Comparison of ENCODE assay signal across 34 cellular contexts in the genomic region with DNA sequence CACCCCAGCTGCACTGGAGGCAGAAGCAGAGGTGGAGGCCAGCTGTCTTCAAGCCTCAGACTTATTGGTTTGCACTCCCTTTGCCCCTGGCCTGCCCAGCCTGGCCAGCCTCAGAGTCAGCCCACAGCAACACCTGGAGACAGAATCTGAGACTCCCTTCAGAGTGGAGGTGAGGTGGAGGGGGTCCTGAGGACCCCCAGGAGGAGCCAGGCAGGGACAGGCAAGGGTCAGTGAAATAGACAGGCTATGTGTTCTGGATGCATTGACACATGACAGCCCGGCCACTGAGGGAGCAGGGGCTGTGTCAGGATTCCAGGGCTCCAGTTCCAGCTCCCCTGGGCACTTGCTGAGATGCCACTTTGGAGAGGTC.
"Had no signal": no experiment of that assay in that cellular context is flagged by ENCODE, and none has a peak within 500 bp of the region (broad histone marks: within the 10 kb centered on the region; RNA-seq: fewer than 3 reads in every experiment).

No MANE protein-coding gene starts in this region.

- H3K4me1 ChIP-seq: adrenal gland, breast epithelium had no signal

- ATAC-seq: activated CD8-positive, alpha-beta T cell treated with anti-CD3 and anti-CD28 coated beads for 36 hours; activated naive CD4-positive, alpha-beta T cell treated with anti-CD3 and anti-CD28 coated beads, Interleukin-2, amount 50 U/mL, for 72 hours; activated T-cell treated with anti-CD3 and anti-CD28 coated beads, Interleukin-2, amount 50 U/mL, for 4 hours; activated T-cell treated with anti-CD3 and anti-CD28 coated beads, Interleukin-2, amount 50 U/mL, for 72 hours; activated T-helper 17 cell treated with anti-CD3 and anti-CD28 coated beads, Interleukin-2, amount 50 U/mL, for 72 hours; body of pancreas had no signal

- DNase-seq: activated B cell treated with CpG ODN at 0.5 μM for 24 hours; activated CD4-positive, alpha-beta memory T cell treated with anti-CD3 and anti-CD28 coated beads for 36 hours; activated CD4-positive, alpha-beta T cell treated with anti-CD3 and anti-CD28 coated beads for 4 hours; activated CD4-positive, alpha-beta T cell treated with anti-CD3 and anti-CD28 coated beads, Interleukin-2, amount 10 ng/mL, durations not matched to agents 24 days and 14 days; activated CD4-positive, alpha-beta T cell treated with anti-CD3 and anti-CD28 coated beads, Interleukin-2, amount 50 U/mL, for 1 hour; activated CD4-positive, alpha-beta T cell treated with anti-CD3 and anti-CD28 coated beads, Interleukin-2, amount 50 U/mL, for 4 hours; activated CD4-positive, CD25-positive, alpha-beta regulatory T cell treated with anti-CD3 and anti-CD28 coated beads, Interleukin-2, amount 50 U/mL, for 72 hours; activated CD8-positive, alpha-beta memory T cell treated with anti-CD3 and anti-CD28 coated beads, Interleukin-2, amount 50 U/mL, for 4 hours; activated CD8-positive, alpha-beta T cell treated with anti-CD3 and anti-CD28 coated beads for 36 hours; activated effector memory CD4-positive, alpha-beta T cell treated with anti-CD3 and anti-CD28 coated beads, Interleukin-2, amount 50 U/mL, for 16 hours; activated gamma-delta T cell treated with Interleukin-2 at 50 U/mL for 16 hours; activated naive CD4-positive, alpha-beta T cell; activated naive CD4-positive, alpha-beta T cell treated with anti-CD3 and anti-CD28 coated beads for 36 hours; activated naive CD4-positive, alpha-beta T cell treated with anti-CD3 and anti-CD28 coated beads, Interleukin-2, amount 50 U/mL, for 16 hours; activated naive CD8-positive, alpha-beta T cell treated with anti-CD3 and anti-CD28 coated beads for 36 hours; activated T-cell treated with anti-CD3 and anti-CD28 coated beads for 4 hours; activated T-cell treated with anti-CD3 and anti-CD28 coated beads, Interleukin-2, amount 50 U/mL, for 1 hour; activated T-cell treated with anti-CD3 and anti-CD28 coated beads, Interleukin-2, amount 50 U/mL, for 4 hours; activated T-cell treated with anti-CD3 and anti-CD28 coated beads, Interleukin-2, amount 50 U/mL, for 72 hours; adrenal gland; amniotic stem cell; aorta; body of pancreas; brain microvascular endothelial cell; central memory CD4-positive, alpha-beta T cell; T-helper 1 cell; T-helper 2 cell; T-helper 9 cell had no signal

- FAIRE-seq: astrocyte, TTC549 had no signal

- H3K27ac ChIP-seq: adrenal gland, body of pancreas, brain microvascular endothelial cell, breast epithelium, VCaP had no signal

- H3K9me3 ChIP-seq: adrenal gland, body of pancreas, breast epithelium had no signal

- H3K4me3 ChIP-seq: adrenal gland, body of pancreas, breast epithelium had no signal

- H3K27me3 ChIP-seq: body of pancreas, brain microvascular endothelial cell had no signal

- H3K36me3 ChIP-seq: adrenal gland, brain microvascular endothelial cell, breast epithelium had no signal
